In the genomic region with DNA sequence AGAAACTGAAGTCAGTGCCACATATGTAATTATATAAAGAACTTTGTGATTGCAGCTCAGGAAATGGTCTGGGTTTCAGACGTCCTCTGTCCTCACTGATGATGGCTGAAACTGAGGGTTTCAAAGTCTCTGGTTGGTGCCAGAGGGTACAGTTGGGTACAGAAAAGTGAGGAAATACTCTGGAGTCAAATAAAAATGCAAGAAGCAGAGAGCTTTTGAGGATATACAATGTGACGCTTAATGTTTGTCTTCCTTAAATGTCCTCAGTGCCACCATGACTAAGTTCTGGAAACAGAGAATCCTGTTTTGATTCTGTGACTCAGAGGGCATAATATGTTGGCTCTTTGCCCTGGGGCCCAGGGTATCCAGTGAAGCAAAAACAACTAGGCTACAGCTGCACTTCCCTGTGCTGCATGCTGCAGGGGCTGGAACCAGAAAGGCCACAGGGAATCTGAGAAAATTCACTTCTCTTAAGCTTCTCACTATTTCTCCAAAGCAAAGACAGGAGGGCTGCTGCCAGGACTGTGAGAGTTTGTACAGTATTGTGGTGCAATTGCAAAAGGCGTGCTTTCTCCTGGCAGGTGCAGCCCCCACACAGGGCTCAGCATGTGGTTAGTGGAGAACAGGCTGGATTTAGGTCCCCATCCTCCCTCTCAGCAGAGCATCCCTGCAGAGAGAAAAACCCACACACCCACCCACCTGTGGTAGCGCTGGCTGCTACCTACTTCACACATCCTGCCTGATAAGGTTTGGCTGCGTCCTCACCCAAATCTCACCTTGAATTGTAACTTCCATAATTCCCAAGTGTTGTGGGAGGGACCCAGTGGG, we compare ENCODE assay signal across 9 cellular contexts.
A peak's percentile ranks its signal among the peaks of the same experiment; 100 is the strongest.
DNase-seq lines count a peak whose midpoint lies in the region; ATAC-seq lines count a peak whose summit lies in the region.
"Had no signal": no experiment of that assay in that cellular context is flagged by ENCODE, and none has a peak within 500 bp of the region (broad histone marks: within the 10 kb centered on the region; RNA-seq: fewer than 3 reads in every experiment).

No MANE protein-coding gene starts in this region.

- ATAC-seq in HG03469 (IDR thresholded peaks at IDR 0.05; ENCODE audit: unreplicated experiment) = no peak
- ATAC-seq in GM21423 (IDR thresholded peaks at IDR 0.05; ENCODE audit: unreplicated experiment) = no peak
- no peak for ATAC-seq in activated CD8-positive, alpha-beta memory T cell treated with anti-CD3 and anti-CD28 coated beads, Interleukin-2, amount 10 ng/mL, durations not matched to agents 7 days and 5 days
- ATAC-seq in GM18868 (IDR thresholded peaks at IDR 0.05; ENCODE audit: unreplicated experiment) = no peak

- no peak overlapping the region for H3K27ac Mint-ChIP-seq in activated CD8-positive, alpha-beta memory T cell treated with anti-CD3 and anti-CD28 coated beads, Interleukin-2, amount 10 ng/mL, durations not matched to agents 7 days and 5 days
- H3K27ac Mint-ChIP-seq: memory B cell had no signal

- peaks cover 15% of the 10 kb centered on the region for H3K4me1 Mint-ChIP-seq in activated CD8-positive, alpha-beta memory T cell treated with anti-CD3 and anti-CD28 coated beads, Interleukin-2, amount 10 ng/mL, durations not matched to agents 7 days and 5 days
- H3K4me1 Mint-ChIP-seq: memory B cell had no signal

- H3K27me3 Mint-ChIP-seq in activated CD8-positive, alpha-beta memory T cell treated with anti-CD3 and anti-CD28 coated beads, Interleukin-2, amount 10 ng/mL, durations not matched to agents 7 days and 5 days = peaks cover 25% of the 10 kb centered on the region

- CTCF ChIA-PET in activated CD8-positive, alpha-beta memory T cell treated with anti-CD3 and anti-CD28 coated beads, Interleukin-2, amount 10 ng/mL, durations not matched to agents 7 days and 5 days (lab: Charles Lee) = no interaction called here

- H3K9me3 Mint-ChIP-seq in activated CD8-positive, alpha-beta memory T cell treated with anti-CD3 and anti-CD28 coated beads, Interleukin-2, amount 10 ng/mL, durations not matched to agents 7 days and 5 days (ENCODE audit: low read depth) = peaks cover 3% of the 10 kb centered on the region

- DNase-seq in ELR (ENCODE audit: low read depth) = peak; percentile 96
- peak; percentile 72 to 88 for DNase-seq in NCI-H2081 (lab: John Stamatoyannopoulos, UW)
- peak; percentile 78 to 97 for DNase-seq in dermis microvascular lymphatic vessel endothelial cell (ENCODE audit: low read depth in 2 of 2)
- DNase-seq in occipital lobe (lab: John Stamatoyannopoulos, UW) = peak; percentile 14
- DNase-seq in activated CD8-positive, alpha-beta memory T cell treated with anti-CD3 and anti-CD28 coated beads, Interleukin-2, amount 10 ng/mL, durations not matched to agents 7 days and 5 days = no peak

- no peaks in the 10 kb centered on the region for H3K36me3 Mint-ChIP-seq in activated CD8-positive, alpha-beta memory T cell treated with anti-CD3 and anti-CD28 coated beads, Interleukin-2, amount 10 ng/mL, durations not matched to agents 7 days and 5 days
- H3K36me3 Mint-ChIP-seq: memory B cell had no signal

- no peak overlapping the region for H3K4me3 Mint-ChIP-seq in activated CD8-positive, alpha-beta memory T cell treated with anti-CD3 and anti-CD28 coated beads, Interleukin-2, amount 10 ng/mL, durations not matched to agents 7 days and 5 days
- H3K4me3 Mint-ChIP-seq: memory B cell had no signal
